In genomic region chr11:46242462-46242960, GRCh38 we compare ENCODE assay signal across 8 cellular contexts. TPM values are rescaled to one million over a fixed set of nuclear protein-coding genes. Genes with fewer than 3 reads are reported as not detected.
DNase-seq lines count a peak whose midpoint lies in the region; ATAC-seq and TF ChIP-seq lines count a peak whose summit lies in the region.

No MANE protein-coding gene starts in this region.

- H3F3A ChIP-seq in Loucy (ENCODE audit: low read depth) (0 out of 2 replicates have a peak, but pooled peaks cover 3% of the 10 kb centered on the region), neural cell (ENCODE audit: insufficient read depth, low read length, poor library complexity, severe bottlenecking) (peaks cover 9% of the 10 kb centered on the region)

- H3K27ac Mint-ChIP-seq in CD14-positive monocyte = peak overlapping the region in 1 of 7 donors; percentile 81

- H3K4me3 Mint-ChIP-seq in CD14-positive monocyte = peak overlapping the region; percentile 84 to 94

- no peaks in the 10 kb centered on the region for H4K20me1 ChIP-seq in Loucy (ENCODE audit: insufficient read depth, low read length, poor library complexity, severe bottlenecking)
- H4K20me1 ChIP-seq in neural cell (ENCODE audit: insufficient read depth) = no peaks in the 10 kb centered on the region

- peaks cover 0 to 3% (median 0%) of the 10 kb centered on the region in 7 donors for H3K9me3 Mint-ChIP-seq in CD14-positive monocyte

- no peak overlapping the region for H3K27ac ChIP-seq in duodenal mucosa (ENCODE audit: low read depth, low read length)
- H3K27ac ChIP-seq in neural cell (ENCODE audit: low read length) = no peak overlapping the region

- no peak for TF ChIP-seq RAD21 in neural cell (conservative IDR thresholded peaks at IDR 0.05)

- no peak for TF ChIP-seq EP300 in neural cell (conservative IDR thresholded peaks at IDR 0.05; ENCODE audit: poor library complexity, severe bottlenecking)

- no peak for ATAC-seq in HG03280 (IDR thresholded peaks at IDR 0.05; ENCODE audit: unreplicated experiment)
- no peak for ATAC-seq in GM19351 (IDR thresholded peaks at IDR 0.05; ENCODE audit: unreplicated experiment)
- no peak for ATAC-seq in GM21447 (IDR thresholded peaks at IDR 0.05; ENCODE audit: unreplicated experiment)

- H3K4me1 Mint-ChIP-seq in CD14-positive monocyte = peaks cover 31% of the 10 kb centered on the region

- peak overlapping the region; percentile 80 for H3K9ac ChIP-seq in Loucy (ENCODE audit: low read depth, low read length, poor library complexity, severe bottlenecking)
- peak overlapping the region; percentile 52 to 84 for H3K9ac ChIP-seq in duodenal mucosa (ENCODE audit: low read depth in 1 of 2, low read length in 2 of 2)
- H3K9ac ChIP-seq in neural cell (ENCODE audit: low read length) = no peak overlapping the region

- intact Hi-C loops in CD14-positive monocyte (cut with micrococcal nuclease) = no loop called here

- H3K4me2 ChIP-seq in Loucy (ENCODE audit: low read depth, low read length, poor library complexity, severe bottlenecking) (peak overlapping the region; percentile 83), neural cell (ENCODE audit: low read length) (no peak overlapping the region)

- H2AFZ ChIP-seq in Loucy (ENCODE audit: low read length) = no peak overlapping the region
- no peak overlapping the region for H2AFZ ChIP-seq in neural cell (ENCODE audit: low read depth, low read length)

- H3K4me3 ChIP-seq in Loucy (ENCODE audit: low read length, poor library complexity, severe bottlenecking) = peak overlapping the region; percentile 72
- H3K4me3 ChIP-seq in duodenal mucosa (ENCODE audit: low read depth in 1 of 2, low read length in 2 of 2) = peak overlapping the region; percentile 72 to 78
- H3K4me3 ChIP-seq in neural cell (ENCODE audit: low read length) = peak overlapping the region; percentile 66

- H3K4me1 ChIP-seq in Loucy (ENCODE audit: insufficient read depth, low read length, poor library complexity, severe bottlenecking) = peaks cover 20% of the 10 kb centered on the region
- H3K4me1 ChIP-seq in duodenal mucosa (ENCODE audit: control insufficient read depth in 1 of 2, insufficient read depth in 2 of 2, low read length in 2 of 2) = peaks cover 21 to 26% of the 10 kb centered on the region in 2 donors

- DNase-seq in CD14-positive monocyte (ENCODE audit: low spot score) = no peak
- DNase-seq in NCI-H2171 (lab: John Stamatoyannopoulos, UW) = no peak

- TF ChIP-seq CTCF in CD14-positive monocyte (IDR thresholded peaks at IDR 0.05) (no peak), Loucy (conservative IDR thresholded peaks at IDR 0.05; ENCODE audit: low read length) (no peak), neural cell (IDR thresholded peaks at IDR 0.05; ENCODE audit: poor library complexity, severe bottlenecking) (no peak)

- peaks cover 0 to 4% (median 2%) of the 10 kb centered on the region in 3 donors for H3K27me3 Mint-ChIP-seq in CD14-positive monocyte (ENCODE audit: low read depth in 3 of 3)

- H3K36me3 Mint-ChIP-seq in CD14-positive monocyte = peaks cover 0 to 5% of the 10 kb centered on the region in 2 donors

- H3K36me3 ChIP-seq in Loucy (ENCODE audit: insufficient read depth, low read length) = no peaks in the 10 kb centered on the region
- H3K36me3 ChIP-seq in duodenal mucosa (ENCODE audit: control insufficient read depth in 1 of 2, insufficient read depth in 2 of 2, low read length in 2 of 2) = no peaks in the 10 kb centered on the region
- H3K36me3 ChIP-seq in neural cell (ENCODE audit: insufficient read depth, low read length) = no peaks in the 10 kb centered on the region

- H3K27me3 ChIP-seq in Loucy (ENCODE audit: insufficient read depth, low read length, poor library complexity, severe bottlenecking) = no peaks in the 10 kb centered on the region
- H3K27me3 ChIP-seq in duodenal mucosa (ENCODE audit: control insufficient read depth in 1 of 2, insufficient read depth in 2 of 2, low read length in 2 of 2) = peaks cover 7 to 9% of the 10 kb centered on the region in 2 donors
- peaks cover 13% of the 10 kb centered on the region for H3K27me3 ChIP-seq in neural cell (ENCODE audit: insufficient read depth, low read depth, low read length)

- no peaks in the 10 kb centered on the region for H3K79me2 ChIP-seq in Loucy (ENCODE audit: insufficient read depth, low read length)
- no peaks in the 10 kb centered on the region for H3K79me2 ChIP-seq in neural cell (replicated peaks; ENCODE audit: insufficient read depth, low read length)

- no peaks in the 10 kb centered on the region for H3K9me3 ChIP-seq in Loucy (ENCODE audit: insufficient read depth, low read depth, low read length)
- no peaks in the 10 kb centered on the region for H3K9me3 ChIP-seq in duodenal mucosa (ENCODE audit: control insufficient read depth in 1 of 2, low read length in 2 of 2)
- no peaks in the 10 kb centered on the region for H3K9me3 ChIP-seq in neural cell (ENCODE audit: low read length)

- H3K9me2 ChIP-seq in Loucy (replicated peaks; ENCODE audit: low read depth, low read length) (no peaks in the 10 kb centered on the region), neural cell (ENCODE audit: insufficient read depth, low read length) (no peaks in the 10 kb centered on the region)

TF ChIP-seq in neural cell, 6 proteins besides CTCF, POLR2A, EP300 and RAD21:
- TF ChIP-seq MXI1 (conservative IDR thresholded peaks at IDR 0.05; ENCODE audit: poor library complexity, severe bottlenecking) (no peak), REST (IDR thresholded peaks at IDR 0.05; ENCODE audit: borderline replicate concordance) (no peak), SMC3 (conservative IDR thresholded peaks at IDR 0.05; ENCODE audit: poor library complexity) (no peak), EZH2 (IDR thresholded peaks at IDR 0.05; ENCODE audit: borderline replicate concordance, insufficient read depth, low read length, poor library complexity, severe bottlenecking) (no peak), POLR2AphosphoS5 (IDR thresholded peaks at IDR 0.05) (no peak), TAF1 (IDR thresholded peaks at IDR 0.05; ENCODE audit: low read depth) (no peak)

RNA-seq across cellular contexts. Expression of gene CREB3L1, which starts 35.0 kb away (rescaled TPM):
- polyA plus RNA-seq in CD14-positive monocyte (not detected), neural cell (not detected in 2 replicates)
- not detected in 2 replicates for polyA minus RNA-seq in neural cell
